In the genomic region with DNA sequence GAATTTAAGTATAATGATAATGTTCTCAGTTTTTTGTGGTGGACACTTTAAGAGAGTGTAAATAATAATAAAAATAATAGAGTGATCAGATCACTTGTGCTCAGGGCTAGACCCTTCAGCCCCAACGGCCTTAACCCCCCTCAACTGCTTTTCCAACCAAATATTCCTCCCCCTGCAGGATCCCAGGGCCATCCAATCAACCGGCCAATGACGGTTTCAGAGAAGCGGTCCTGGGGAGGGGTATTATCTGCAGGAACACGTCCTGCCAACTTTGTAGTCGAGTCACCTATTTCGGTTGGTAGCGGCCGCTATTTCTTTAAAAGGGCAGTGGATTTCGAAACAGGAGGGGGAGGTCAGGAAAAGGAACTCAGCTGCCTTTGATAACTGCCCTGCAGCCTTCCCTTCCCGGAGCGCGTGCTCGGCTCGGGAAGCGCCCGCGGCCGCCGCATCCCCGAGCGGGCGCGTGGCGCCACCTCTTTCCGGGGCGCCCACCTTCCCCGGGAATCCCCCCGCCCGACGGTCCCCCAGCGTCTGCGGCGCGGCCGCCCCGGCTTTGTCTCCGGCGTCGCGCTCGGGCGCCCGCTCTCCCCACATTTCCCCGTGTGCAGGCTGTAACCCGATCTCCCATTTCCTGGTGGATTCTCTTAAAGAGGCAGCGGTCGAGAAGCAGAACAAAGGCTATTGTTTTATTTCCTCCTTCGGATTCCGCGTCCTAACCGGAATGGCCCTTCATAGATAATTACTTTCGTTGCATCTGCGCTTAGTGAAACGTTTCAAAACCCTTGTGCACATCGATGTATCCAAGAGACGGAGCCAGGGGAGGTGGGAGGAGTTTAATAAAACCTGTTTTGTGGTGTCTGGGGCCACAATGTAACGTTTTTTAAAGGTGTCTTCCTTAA, we compare ENCODE assay signal across 1 cellular context.
A peak's percentile ranks its signal among the peaks of the same experiment; 100 is the strongest.
TF ChIP-seq lines count a peak whose summit lies in the region.

No MANE protein-coding gene starts in this region.

TF ChIP-seq in Ishikawa, 13 proteins besides CTCF, POLR2A, EP300 and RAD21 (continued from another document):
- TF ChIP-seq, protein P1, sequence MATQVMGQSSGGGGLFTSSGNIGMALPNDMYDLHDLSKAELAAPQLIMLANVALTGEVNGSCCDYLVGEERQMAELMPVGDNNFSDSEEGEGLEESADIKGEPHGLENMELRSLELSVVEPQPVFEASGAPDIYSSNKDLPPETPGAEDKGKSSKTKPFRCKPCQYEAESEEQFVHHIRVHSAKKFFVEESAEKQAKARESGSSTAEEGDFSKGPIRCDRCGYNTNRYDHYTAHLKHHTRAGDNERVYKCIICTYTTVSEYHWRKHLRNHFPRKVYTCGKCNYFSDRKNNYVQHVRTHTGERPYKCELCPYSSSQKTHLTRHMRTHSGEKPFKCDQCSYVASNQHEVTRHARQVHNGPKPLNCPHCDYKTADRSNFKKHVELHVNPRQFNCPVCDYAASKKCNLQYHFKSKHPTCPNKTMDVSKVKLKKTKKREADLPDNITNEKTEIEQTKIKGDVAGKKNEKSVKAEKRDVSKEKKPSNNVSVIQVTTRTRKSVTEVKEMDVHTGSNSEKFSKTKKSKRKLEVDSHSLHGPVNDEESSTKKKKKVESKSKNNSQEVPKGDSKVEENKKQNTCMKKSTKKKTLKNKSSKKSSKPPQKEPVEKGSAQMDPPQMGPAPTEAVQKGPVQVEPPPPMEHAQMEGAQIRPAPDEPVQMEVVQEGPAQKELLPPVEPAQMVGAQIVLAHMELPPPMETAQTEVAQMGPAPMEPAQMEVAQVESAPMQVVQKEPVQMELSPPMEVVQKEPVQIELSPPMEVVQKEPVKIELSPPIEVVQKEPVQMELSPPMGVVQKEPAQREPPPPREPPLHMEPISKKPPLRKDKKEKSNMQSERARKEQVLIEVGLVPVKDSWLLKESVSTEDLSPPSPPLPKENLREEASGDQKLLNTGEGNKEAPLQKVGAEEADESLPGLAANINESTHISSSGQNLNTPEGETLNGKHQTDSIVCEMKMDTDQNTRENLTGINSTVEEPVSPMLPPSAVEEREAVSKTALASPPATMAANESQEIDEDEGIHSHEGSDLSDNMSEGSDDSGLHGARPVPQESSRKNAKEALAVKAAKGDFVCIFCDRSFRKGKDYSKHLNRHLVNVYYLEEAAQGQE (IDR thresholded peaks at IDR 0.05; ENCODE audit: low read depth) = no peak
- peak; percentile 77; the same call in 1 of the 2 replicates for TF ChIP-seq TCF12 (IDR thresholded peaks at IDR 0.05; ENCODE audit: low read depth)
- TF ChIP-seq TEAD4 (IDR thresholded peaks at IDR 0.05) = peak; percentile 53; the same call in 1 of the 2 replicates
- TF ChIP-seq YY1 (IDR thresholded peaks at IDR 0.05; ENCODE audit: low read depth) = peak; percentile 55; the same call in 1 of the 2 replicates
